ENCODE assay signal across 1 cellular context in genomic region chr21:17550671-17551308, GRCh38.
TF ChIP-seq lines count a peak whose summit lies in the region.

No MANE protein-coding gene starts in this region.

TF ChIP-seq in HepG2, 621 proteins besides CTCF, POLR2A, EP300 and RAD21:
- TF ChIP-seq DMTF1 (CRISPR knock-in tag; IDR thresholded peaks at IDR 0.05) (no peak), HDAC1 (CRISPR knock-in tag; IDR thresholded peaks at IDR 0.05) (no peak), NPAS2 (CRISPR knock-in tag; IDR thresholded peaks at IDR 0.05; ENCODE audit: borderline replicate concordance) (no peak), KLF16 (CRISPR knock-in tag; IDR thresholded peaks at IDR 0.05) (no peak), RBM22 (optimal IDR thresholded peaks at IDR 0.05; ENCODE audit: low read length) (peak; percentile 3), ZFP36L2 (CRISPR knock-in tag; IDR thresholded peaks at IDR 0.05) (no peak)
